In genomic region chr22:46054091-46054877, GRCh38 we compare ENCODE assay signal across 8 cellular contexts.
DNase-seq lines count a peak whose midpoint lies in the region; ATAC-seq and TF ChIP-seq lines count a peak whose summit lies in the region.

No MANE protein-coding gene starts in this region.

- H3K36me3 Mint-ChIP-seq in chondrocyte (ENCODE audit: low read depth): no peaks in the 10 kb centered on the region
- no peaks in the 10 kb centered on the region for H3K36me3 Mint-ChIP-seq in stimulated activated memory B cell treated with anti-CD40 and anti-IgM and Interleukin-4, amounts not matched to agents 10 μg/mL and 1 μg/mL and 100 μg/mL, for 72 hours

- no peaks in the 10 kb centered on the region for H3K36me3 ChIP-seq in SK-N-MC (ENCODE audit: insufficient read depth, low read length)

- H3K27ac Mint-ChIP-seq in chondrocyte (ENCODE audit: unreplicated experiment): no peak overlapping the region
- H3K27ac Mint-ChIP-seq in stimulated activated memory B cell treated with anti-CD40 and anti-IgM and Interleukin-4, amounts not matched to agents 10 μg/mL and 1 μg/mL and 100 μg/mL, for 72 hours: peak overlapping the region; percentile 93

- no peaks in the 10 kb centered on the region for H3K9me3 Mint-ChIP-seq in chondrocyte (ENCODE audit: low read depth)
- H3K9me3 Mint-ChIP-seq in stimulated activated memory B cell treated with anti-CD40 and anti-IgM and Interleukin-4, amounts not matched to agents 10 μg/mL and 1 μg/mL and 100 μg/mL, for 72 hours: no peaks in the 10 kb centered on the region

- TF ChIP-seq POLR2A in GM19193 (IDR thresholded peaks at IDR 0.05; ENCODE audit: extremely low read depth, insufficient read depth, insufficient read length): peak; percentile 56

- H3K9me3 ChIP-seq in SK-N-MC (ENCODE audit: low read depth, low read length): no peaks in the 10 kb centered on the region

- TF ChIP-seq CTCF in AG09319 (IDR thresholded peaks at IDR 0.05; ENCODE audit: low read depth, low read length): no peak
- TF ChIP-seq CTCF in chondrocyte (IDR thresholded peaks at IDR 0.05): no peak

- H3K9ac ChIP-seq in SK-N-MC (ENCODE audit: insufficient read length): peak overlapping the region; percentile 85

- H3K27ac ChIP-seq in SK-N-MC: peak overlapping the region; percentile 97

- no peak overlapping the region for H3K4me3 Mint-ChIP-seq in chondrocyte (ENCODE audit: unreplicated experiment)
- H3K4me3 Mint-ChIP-seq in stimulated activated memory B cell treated with anti-CD40 and anti-IgM and Interleukin-4, amounts not matched to agents 10 μg/mL and 1 μg/mL and 100 μg/mL, for 72 hours: peak overlapping the region; percentile 91

- peak overlapping the region; percentile 86 for H3K4me3 ChIP-seq in SK-N-MC

- H3K4me1 Mint-ChIP-seq in chondrocyte (ENCODE audit: low read depth): peaks cover 15% of the 10 kb centered on the region
- peaks cover 62% of the 10 kb centered on the region for H3K4me1 Mint-ChIP-seq in stimulated activated memory B cell treated with anti-CD40 and anti-IgM and Interleukin-4, amounts not matched to agents 10 μg/mL and 1 μg/mL and 100 μg/mL, for 72 hours

- ATAC-seq in left lobe of liver: peak; percentile 50
- peak; percentile 67 for ATAC-seq in stimulated activated memory B cell treated with anti-CD40 and anti-IgM and Interleukin-4, amounts not matched to agents 10 μg/mL and 1 μg/mL and 100 μg/mL, for 72 hours
- ATAC-seq in HG02798 (IDR thresholded peaks at IDR 0.05; ENCODE audit: poor library complexity, unreplicated experiment): no peak

- DNase-seq in AG09319 (ENCODE audit: extremely low read depth, low read depth) (peak; percentile 71), SK-N-MC (ENCODE audit: low read depth, low spot score) (no peak), chondrocyte (ENCODE audit: low spot score) (peak; percentile 90), left lobe of liver (ENCODE audit: low spot score) (peak; percentile 62), NCI-H82 (lab: John Stamatoyannopoulos, UW) (no peak)

- no peaks in the 10 kb centered on the region for H3K27me3 Mint-ChIP-seq in chondrocyte (ENCODE audit: low read depth)
- no peaks in the 10 kb centered on the region for H3K27me3 Mint-ChIP-seq in stimulated activated memory B cell treated with anti-CD40 and anti-IgM and Interleukin-4, amounts not matched to agents 10 μg/mL and 1 μg/mL and 100 μg/mL, for 72 hours

Comparison
In these comparisons a context has a peak if more than half of its experiments do, and no peak if none do; other contexts are left out.
1. DNase-seq: peak in AG09319 (single experiment), chondrocyte (single experiment) and left lobe of liver (single experiment); none in SK-N-MC (single experiment) and NCI-H82 (single experiment).